Comparison of ENCODE assay signal across 20 cellular contexts in the genomic region with DNA sequence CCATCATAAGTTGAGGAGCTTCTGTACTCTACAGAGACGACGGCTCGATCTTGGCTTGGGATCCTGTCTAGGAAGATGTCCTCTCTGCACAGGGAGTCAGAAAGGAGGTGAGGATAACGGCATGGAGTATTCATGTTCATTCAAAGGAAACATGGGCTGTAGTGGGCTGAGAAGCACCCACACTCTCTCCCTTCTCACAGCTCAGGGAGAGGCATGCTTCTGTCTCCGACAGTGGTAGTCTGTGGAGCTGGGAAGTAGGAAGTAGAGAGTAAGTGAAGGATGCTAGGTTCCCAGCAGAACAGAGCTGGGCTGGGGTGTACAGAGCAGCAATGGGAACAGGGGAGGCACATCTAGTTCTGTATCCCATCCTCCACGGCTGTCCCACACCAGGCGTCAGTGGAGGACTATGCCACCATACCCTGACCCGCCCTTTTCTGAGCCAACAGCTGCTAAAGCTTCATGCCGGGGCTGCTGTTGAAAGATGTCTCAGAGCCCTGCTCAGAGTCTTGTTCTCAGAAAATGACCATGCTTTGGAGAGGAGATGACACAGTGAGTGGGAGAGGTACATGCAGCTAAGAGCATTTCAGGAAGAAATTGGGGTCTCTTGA.
DNase-seq lines count a peak whose midpoint lies in the region; ATAC-seq and TF ChIP-seq lines count a peak whose summit lies in the region.
"Had no signal": no experiment of that assay in that cellular context is flagged by ENCODE, and none has a peak within 500 bp of the region (broad histone marks: within the 10 kb centered on the region; RNA-seq: fewer than 3 reads in every experiment).

No MANE protein-coding gene starts in this region.

- H3K27me3 Mint-ChIP-seq in glutamatergic neuron (ENCODE audit: unreplicated experiment), result peaks cover 5% of the 10 kb centered on the region
- H3K27me3 Mint-ChIP-seq: effector memory CD8-positive, alpha-beta T cell had no signal

- H3K9me3 Mint-ChIP-seq in glutamatergic neuron (ENCODE audit: unreplicated experiment), result peaks cover 18% of the 10 kb centered on the region
- H3K9me3 Mint-ChIP-seq: activated T-cell treated with anti-CD3 and anti-CD28 coated beads, Interleukin-2, amount 50 U/mL, for 72 hours; effector memory CD8-positive, alpha-beta T cell; mesothelial cell of epicardium had no signal

- TF ChIP-seq CTCF in glutamatergic neuron (IDR thresholded peaks at IDR 0.05; ENCODE audit: partially characterized antibody, unreplicated experiment), result no peak

- no peaks in the 10 kb centered on the region for H3K36me3 Mint-ChIP-seq in glutamatergic neuron (ENCODE audit: unreplicated experiment)
- H3K36me3 Mint-ChIP-seq: mesothelial cell of epicardium had no signal

- ATAC-seq in SK-N-SH treated with all-trans-retinoic acid at 6 μM for 48 hours, result no peak
- ATAC-seq: activated naive CD4-positive, alpha-beta T cell treated with anti-CD3 and anti-CD28 coated beads, Interleukin-2, amount 50 U/mL, for 72 hours; activated T-cell treated with anti-CD3 and anti-CD28 coated beads, Interleukin-2, amount 50 U/mL, for 72 hours; effector memory CD8-positive, alpha-beta T cell; gastroesophageal sphincter; HepG2 had no signal

- peaks cover 57% of the 10 kb centered on the region for H3K4me1 Mint-ChIP-seq in glutamatergic neuron (ENCODE audit: low read depth, unreplicated experiment)

- H3K4me3 Mint-ChIP-seq in glutamatergic neuron (ENCODE audit: unreplicated experiment), result peak overlapping the region; percentile 1
- H3K4me3 Mint-ChIP-seq: activated T-cell treated with anti-CD3 and anti-CD28 coated beads, Interleukin-2, amount 50 U/mL, for 72 hours; effector memory CD8-positive, alpha-beta T cell; mesothelial cell of epicardium had no signal

- peak overlapping the region; percentile 75 for H3K27ac Mint-ChIP-seq in glutamatergic neuron (ENCODE audit: unreplicated experiment)
- H3K27ac Mint-ChIP-seq: activated naive CD4-positive, alpha-beta T cell treated with anti-CD3 and anti-CD28 coated beads, Interleukin-2, amount 50 U/mL, for 72 hours; activated T-cell treated with anti-CD3 and anti-CD28 coated beads, Interleukin-2, amount 50 U/mL, for 72 hours; mesothelial cell of epicardium had no signal

- DNase-seq in NCI-H2107 treated with DMSO at 0.1 percent for 48 hours (lab: John Stamatoyannopoulos, UW; ENCODE audit: unreplicated experiment) (peak; percentile 50), NCI-H2107 (lab: John Stamatoyannopoulos, UW) (no peak), NCI-H146 (lab: John Stamatoyannopoulos, UW) (peak; percentile 57), glutamatergic neuron (no peak), superior temporal gyrus (ENCODE audit: extremely low spot score) (peak; percentile 74), AG20443 (ENCODE audit: low spot score) (no peak), NCI-H187 treated with DMSO at 0.1 percent for 48 hours (lab: John Stamatoyannopoulos, UW) (no peak)
- DNase-seq: activated T-cell treated with anti-CD3 and anti-CD28 coated beads, Interleukin-2, amount 50 U/mL, for 72 hours; effector memory CD8-positive, alpha-beta T cell; esophagus squamous epithelium; GF-D8; spleen; stimulated activated CD4-positive, alpha-beta T cell treated with anti-CD3 and anti-CD28 coated beads, Interleukin-4, amount 100 ng/mL, for 4 hours; stomach; SW 1271 had no signal

TF ChIP-seq in SK-N-SH treated with all-trans-retinoic acid at 6 μM for 48 hours, 23 proteins besides CTCF, POLR2A, EP300 and RAD21:
- TF ChIP-seq CSDC2 (CRISPR knock-in tag; IDR thresholded peaks at IDR 0.05) (no peak), ZC3H10 (CRISPR knock-in tag; IDR thresholded peaks at IDR 0.05) (no peak), BACH2 (CRISPR knock-in tag; IDR thresholded peaks at IDR 0.05; ENCODE audit: borderline replicate concordance) (no peak)

Comparison
In these comparisons a context has a peak if more than half of its experiments do, and no peak if none do; other contexts are left out.
1. DNase-seq: peak in NCI-H2107 treated with DMSO at 0.1 percent for 48 hours (single experiment), NCI-H146 (single experiment) and superior temporal gyrus (single experiment); none in NCI-H2107 (single experiment), glutamatergic neuron (single experiment), AG20443 (single experiment) and NCI-H187 treated with DMSO at 0.1 percent for 48 hours (single experiment).